14 cellular contexts compared by ENCODE assay signal in the genomic region with DNA sequence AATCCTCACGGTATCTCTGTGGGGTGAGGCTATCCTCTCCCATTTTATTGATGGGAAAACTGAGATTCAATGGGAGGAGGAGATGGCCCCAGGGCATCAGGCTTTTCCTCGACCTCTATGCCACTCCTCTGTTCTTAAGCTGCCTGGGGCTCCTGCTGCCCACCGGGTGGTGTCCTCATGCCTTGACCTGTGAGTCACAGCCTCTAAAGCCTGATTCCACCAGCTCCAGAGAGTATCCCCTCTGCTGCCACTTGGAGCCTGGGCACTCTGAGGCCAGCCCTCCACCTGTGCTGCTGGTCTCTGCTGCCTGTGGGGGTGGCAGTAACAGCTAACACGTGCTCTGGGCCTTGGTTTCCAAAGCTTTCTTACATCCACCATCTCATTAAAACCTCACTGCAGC.
DNase-seq lines count a peak whose midpoint lies in the region; ATAC-seq lines count a peak whose summit lies in the region.
"Had no signal": no experiment of that assay in that cellular context is flagged by ENCODE, and none has a peak within 500 bp of the region (broad histone marks: within the 10 kb centered on the region; RNA-seq: fewer than 3 reads in every experiment).

No MANE protein-coding gene starts in this region.

- no peaks in the 10 kb centered on the region for H3K27me3 ChIP-seq in MG63
- no peaks in the 10 kb centered on the region for H3K27me3 ChIP-seq in SJCRH30
- H3K27me3 ChIP-seq: BLaER1 had no signal

- H3K36me3 Mint-ChIP-seq in activated CD8-positive, alpha-beta memory T cell treated with anti-CD3 and anti-CD28 coated beads, Interleukin-2, amount 10 ng/mL, durations not matched to agents 7 days and 5 days = no peaks in the 10 kb centered on the region
- H3K36me3 Mint-ChIP-seq: CD4-positive, alpha-beta memory T cell had no signal

- H3K4me1 Mint-ChIP-seq in activated CD8-positive, alpha-beta memory T cell treated with anti-CD3 and anti-CD28 coated beads, Interleukin-2, amount 10 ng/mL, durations not matched to agents 7 days and 5 days = no peaks in the 10 kb centered on the region
- H3K4me1 Mint-ChIP-seq: CD4-positive, alpha-beta memory T cell had no signal

- no peaks in the 10 kb centered on the region for H3K36me3 ChIP-seq in MG63
- H3K36me3 ChIP-seq in SJCRH30 = no peaks in the 10 kb centered on the region
- H3K36me3 ChIP-seq: BLaER1 had no signal

- H3K4me1 ChIP-seq in SJCRH30 = peaks cover 35% of the 10 kb centered on the region
- H3K4me1 ChIP-seq: BLaER1 had no signal

- peaks cover 6% of the 10 kb centered on the region for H3K27me3 Mint-ChIP-seq in activated CD8-positive, alpha-beta memory T cell treated with anti-CD3 and anti-CD28 coated beads, Interleukin-2, amount 10 ng/mL, durations not matched to agents 7 days and 5 days

- no peaks in the 10 kb centered on the region for H3K9me3 ChIP-seq in MG63
- H3K9me3 ChIP-seq in SJCRH30 (replicated peaks) = no peaks in the 10 kb centered on the region
- H3K9me3 ChIP-seq: BLaER1 had no signal

- no peak overlapping the region for H3K4me3 Mint-ChIP-seq in activated CD8-positive, alpha-beta memory T cell treated with anti-CD3 and anti-CD28 coated beads, Interleukin-2, amount 10 ng/mL, durations not matched to agents 7 days and 5 days
- H3K4me3 Mint-ChIP-seq: CD4-positive, alpha-beta memory T cell had no signal

- ATAC-seq in activated CD8-positive, alpha-beta memory T cell treated with anti-CD3 and anti-CD28 coated beads, Interleukin-2, amount 10 ng/mL, durations not matched to agents 7 days and 5 days = no peak
- no peak for ATAC-seq in activated CD4-positive, CD25-positive, alpha-beta regulatory T cell treated with anti-CD3 and anti-CD28 coated beads, Interleukin-2, amount 50 U/mL, for 24 hours
- ATAC-seq in GM18861 (IDR thresholded peaks at IDR 0.05; ENCODE audit: unreplicated experiment) = no peak

- H3K9me3 Mint-ChIP-seq in activated CD8-positive, alpha-beta memory T cell treated with anti-CD3 and anti-CD28 coated beads, Interleukin-2, amount 10 ng/mL, durations not matched to agents 7 days and 5 days (ENCODE audit: low read depth) = no peaks in the 10 kb centered on the region
- H3K9me3 Mint-ChIP-seq: CD4-positive, alpha-beta memory T cell had no signal

- peak; percentile 18 for DNase-seq in activated CD8-positive, alpha-beta memory T cell treated with anti-CD3 and anti-CD28 coated beads, Interleukin-2, amount 50 U/mL, for 48 hours
- no peak for DNase-seq in activated CD8-positive, alpha-beta memory T cell treated with anti-CD3 and anti-CD28 coated beads, Interleukin-2, amount 10 ng/mL, durations not matched to agents 7 days and 5 days
- peak; percentile 46 for DNase-seq in MG63
- peak; percentile 9 for DNase-seq in kidney tubule cell (ENCODE audit: low spot score)
- DNase-seq in SJCRH30 = no peak
- DNase-seq: DMS153, EL, NCI-H1092 treated with DMSO at 0.1 percent for 48 hours, NCI-H2081 treated with DMSO at 0.1 percent for 48 hours had no signal

- H3K27ac Mint-ChIP-seq in activated CD8-positive, alpha-beta memory T cell treated with anti-CD3 and anti-CD28 coated beads, Interleukin-2, amount 10 ng/mL, durations not matched to agents 7 days and 5 days = no peak overlapping the region
- H3K27ac Mint-ChIP-seq: CD4-positive, alpha-beta memory T cell had no signal

- H3K4me3 ChIP-seq in MG63 = no peak overlapping the region
- no peak overlapping the region for H3K4me3 ChIP-seq in SJCRH30
- H3K4me3 ChIP-seq: BLaER1 had no signal

- CTCF ChIA-PET in activated CD8-positive, alpha-beta memory T cell treated with anti-CD3 and anti-CD28 coated beads, Interleukin-2, amount 10 ng/mL, durations not matched to agents 7 days and 5 days (lab: Charles Lee) = interaction anchor here (0.9 to 1.7 kb wide), 11 partner anchors 10 to 367 kb away, joined by 3 to 6 read pairs (median 3); no protein-coding TSS in a partner anchor

- no peak overlapping the region for H3K27ac ChIP-seq in SJCRH30
- H3K27ac ChIP-seq: BLaER1, HL-60 had no signal

Comparison
In these comparisons a context has a peak if more than half of its experiments do, and no peak if none do; other contexts are left out.
1. DNase-seq: peak in activated CD8-positive, alpha-beta memory T cell treated with anti-CD3 and anti-CD28 coated beads, Interleukin-2, amount 50 U/mL, for 48 hours (single experiment), MG63 (single experiment) and kidney tubule cell (single experiment); none in activated CD8-positive, alpha-beta memory T cell treated with anti-CD3 and anti-CD28 coated beads, Interleukin-2, amount 10 ng/mL, durations not matched to agents 7 days and 5 days (single experiment) and SJCRH30 (0 of 2).